Comparison of ENCODE assay signal across 8 cellular contexts in the genomic region with DNA sequence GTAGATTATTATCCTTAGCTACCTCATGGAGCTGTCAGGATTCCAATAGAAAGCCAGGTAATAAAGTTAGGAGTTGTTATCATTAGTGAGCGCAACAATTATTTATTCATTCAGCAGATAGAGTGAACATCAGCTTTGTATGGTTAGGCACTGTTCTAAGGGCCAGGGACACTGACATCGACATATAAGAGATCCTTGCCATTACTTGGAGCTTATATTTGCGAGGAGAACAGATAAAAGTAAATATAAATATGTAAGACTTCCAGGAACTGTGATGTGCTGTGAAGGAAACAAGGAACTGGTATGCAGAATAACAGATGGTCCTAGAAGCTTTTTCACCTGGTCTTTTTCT. TPM values are rescaled to one million over a fixed set of nuclear protein-coding genes. Genes with fewer than 3 reads are reported as not detected.
A peak's percentile ranks its signal among the peaks of the same experiment; 100 is the strongest.
DNase-seq lines count a peak whose midpoint lies in the region; ATAC-seq and TF ChIP-seq lines count a peak whose summit lies in the region.

No MANE protein-coding gene starts in this region.

- H3K36me3 ChIP-seq in ascending aorta (peaks cover 10 to 27% of the 10 kb centered on the region in 2 donors), left lung (peaks cover 0 to 25% of the 10 kb centered on the region in 2 donors), thoracic aorta (peaks cover 15% of the 10 kb centered on the region)

- H3K4me3 Mint-ChIP-seq in activated CD4-positive, alpha-beta T cell treated with anti-CD3 and anti-CD28 coated beads, Interleukin-2, amount 10 ng/mL, durations not matched to agents 7 days and 5 days, result peak overlapping the region; percentile 100

- ATAC-seq in left lung (no peak), thoracic aorta (ENCODE audit: insufficient number of reproducible peaks, low FRiP score, low read depth) (no peak), HG03520 (IDR thresholded peaks at IDR 0.05; ENCODE audit: unreplicated experiment) (no peak)

- H3K27ac ChIP-seq in ascending aorta, result peak overlapping the region; percentile 86 to 99
- peak overlapping the region; percentile 92 to 96 for H3K27ac ChIP-seq in left lung
- H3K27ac ChIP-seq in thoracic aorta, result peak overlapping the region; percentile 81 to 90

- H3K4me3 ChIP-seq in ascending aorta, result peak overlapping the region; percentile 69 to 71
- H3K4me3 ChIP-seq in left lung, result peak overlapping the region; percentile 72 to 74
- H3K4me3 ChIP-seq in thoracic aorta, result peak overlapping the region; percentile 83

- peaks cover 33% of the 10 kb centered on the region for H3K36me3 Mint-ChIP-seq in activated CD4-positive, alpha-beta T cell treated with anti-CD3 and anti-CD28 coated beads, Interleukin-2, amount 10 ng/mL, durations not matched to agents 7 days and 5 days (ENCODE audit: low read depth)

- peaks cover 74% of the 10 kb centered on the region for H3K4me1 Mint-ChIP-seq in activated CD4-positive, alpha-beta T cell treated with anti-CD3 and anti-CD28 coated beads, Interleukin-2, amount 10 ng/mL, durations not matched to agents 7 days and 5 days

- no peaks in the 10 kb centered on the region for H3K9me3 Mint-ChIP-seq in activated CD4-positive, alpha-beta T cell treated with anti-CD3 and anti-CD28 coated beads, Interleukin-2, amount 10 ng/mL, durations not matched to agents 7 days and 5 days

- POLR2A ChIA-PET in activated CD4-positive, alpha-beta T cell treated with anti-CD3 and anti-CD28 coated beads, Interleukin-2, amount 10 ng/mL, durations not matched to agents 7 days and 5 days (lab: Charles Lee), result interaction anchor here (0.8 kb wide), 1 partner anchor 54 kb away, joined by 3 read pairs; a partner anchor contains a TSS

- H3K9me3 ChIP-seq in ascending aorta (no peaks in the 10 kb centered on the region), left lung (no peaks in the 10 kb centered on the region), thoracic aorta (no peaks in the 10 kb centered on the region)

- intact Hi-C loops in ascending aorta (cut with DNase I), result loop anchor here (5.0 kb wide), 1 partner anchor 1028 kb away; a partner anchor contains a TSS
- intact Hi-C loops in left lung (cut with DNase I), result loop anchor here in 1 of 2 donors (2.0 kb wide), 1 partner anchor 34 kb away; no protein-coding TSS in a partner anchor

- TF ChIP-seq CTCF in ascending aorta (IDR thresholded peaks at IDR 0.05), result no peak
- no peak for TF ChIP-seq CTCF in left lung (IDR thresholded peaks at IDR 0.05)
- TF ChIP-seq CTCF in thoracic aorta (IDR thresholded peaks at IDR 0.05), result no peak

- CTCF ChIA-PET in activated CD4-positive, alpha-beta T cell treated with anti-CD3 and anti-CD28 coated beads, Interleukin-2, amount 10 ng/mL, durations not matched to agents 7 days and 5 days (lab: Charles Lee), result interaction anchor here (0.7 to 1.9 kb wide), 12 partner anchors 9 to 1195 kb away, joined by 3 to 7 read pairs (median 3); a partner anchor contains a TSS

- H3K27me3 ChIP-seq in ascending aorta, result no peaks in the 10 kb centered on the region
- H3K27me3 ChIP-seq in left lung, result no peaks in the 10 kb centered on the region
- H3K27me3 ChIP-seq in thoracic aorta (replicated peaks; ENCODE audit: insufficient read depth), result no peaks in the 10 kb centered on the region

- no peaks in the 10 kb centered on the region for H3K27me3 Mint-ChIP-seq in activated CD4-positive, alpha-beta T cell treated with anti-CD3 and anti-CD28 coated beads, Interleukin-2, amount 10 ng/mL, durations not matched to agents 7 days and 5 days

- H3K4me1 ChIP-seq in ascending aorta (peaks cover 0 to 31% of the 10 kb centered on the region in 2 donors), left lung (peaks cover 10 to 53% of the 10 kb centered on the region in 2 donors), thoracic aorta (ENCODE audit: control insufficient read depth in 1 of 2, low read depth in 2 of 2) (peaks cover 22 to 40% of the 10 kb centered on the region in 2 donors)

- DNase-seq in activated CD4-positive, alpha-beta T cell treated with anti-CD3 and anti-CD28 coated beads, Interleukin-2, amount 10 ng/mL, durations not matched to agents 7 days and 5 days, result no peak
- DNase-seq in activated CD4-positive, alpha-beta T cell treated with anti-CD3 and anti-CD28 coated beads for 1 hour, result no peak
- DNase-seq in ascending aorta (ENCODE audit: low spot score in 2 of 2) (no peak), left lung (no peak), thoracic aorta (ENCODE audit: low spot score) (no peak), NCI-H2081 treated with DMSO at 0.1 percent for 48 hours (lab: John Stamatoyannopoulos, UW) (no peak), T-helper 9 cell (no peak)

- peak overlapping the region; percentile 100 for H3K27ac Mint-ChIP-seq in activated CD4-positive, alpha-beta T cell treated with anti-CD3 and anti-CD28 coated beads, Interleukin-2, amount 10 ng/mL, durations not matched to agents 7 days and 5 days

RNA-seq across cellular contexts. Expression of a gene that starts 0.5 kb away (rescaled TPM):
- 10 to 100 TPM; 16.1 to 18.6 TPM for total RNA-seq in activated CD4-positive, alpha-beta T cell treated with anti-CD3 and anti-CD28 coated beads, Interleukin-2, amount 10 ng/mL, durations not matched to agents 7 days and 5 days
- 3.9 TPM for total RNA-seq in ascending aorta
- 10 to 100 TPM; 10.6 to 11.1 TPM for total RNA-seq in left lung
- total RNA-seq in thoracic aorta, result 1 to 10 TPM; 4.9 TPM

RNA-seq across cellular contexts. Expression of a gene that starts 0.7 kb away (rescaled TPM):
- 10 to 100 TPM; 41.1 to 43.0 TPM for total RNA-seq in activated CD4-positive, alpha-beta T cell treated with anti-CD3 and anti-CD28 coated beads, Interleukin-2, amount 10 ng/mL, durations not matched to agents 7 days and 5 days
- total RNA-seq in ascending aorta (48.9 TPM), left lung (10 to 100 TPM; 23.9 to 31.8 TPM), thoracic aorta (10 to 100 TPM; 49.2 to 57.1 TPM)

RNA-seq across cellular contexts. Expression of a gene that starts 54.2 kb away (rescaled TPM):
- 10 to 100 TPM; 40.4 to 42.0 TPM for total RNA-seq in activated CD4-positive, alpha-beta T cell treated with anti-CD3 and anti-CD28 coated beads, Interleukin-2, amount 10 ng/mL, durations not matched to agents 7 days and 5 days
- total RNA-seq in ascending aorta, result 166 TPM
- total RNA-seq in left lung, result 100 to 1,000 TPM in 1 of 2 donors, 10 to 100 TPM in 1; 82.3 to 104 TPM
- 100 to 1,000 TPM; 161 to 195 TPM for total RNA-seq in thoracic aorta

RNA-seq across cellular contexts. Expression of a gene that starts 54.4 kb away (rescaled TPM):
- total RNA-seq in activated CD4-positive, alpha-beta T cell treated with anti-CD3 and anti-CD28 coated beads, Interleukin-2, amount 10 ng/mL, durations not matched to agents 7 days and 5 days, result 10 to 100 TPM; 12.7 to 13.2 TPM
- total RNA-seq in ascending aorta, result 1.9 TPM
- total RNA-seq in left lung, result 10 to 100 TPM in 1 of 2 donors, 1 to 10 TPM in 1; 9.6 to 13.6 TPM
- total RNA-seq in thoracic aorta, result 1 to 10 TPM; 6.6 to 7.5 TPM
